In genomic region chr5:132272341-132273210, GRCh38 we compare ENCODE assay signal across 8 cellular contexts. TPM values are rescaled to one million over a fixed set of nuclear protein-coding genes. Genes with fewer than 3 reads are reported as not detected.
A peak's percentile ranks its signal among the peaks of the same experiment; 100 is the strongest.
DNase-seq lines count a peak whose midpoint lies in the region; ATAC-seq and TF ChIP-seq lines count a peak whose summit lies in the region.

No MANE protein-coding gene starts in this region.

- H3K36me3 ChIP-seq in hepatocyte (replicated peaks; ENCODE audit: insufficient read depth, low read depth) = no peaks in the 10 kb centered on the region

- no peak overlapping the region for H2AFZ ChIP-seq in hepatocyte

- no peak overlapping the region for H3K4me3 ChIP-seq in hepatocyte

- WGBS in hepatocyte (ENCODE audit: low lambda C conversion rate, missing lambda C conversion rate) = 65% methylated on average over 37 of the region's 37 CpGs

- H3K27ac ChIP-seq in hepatocyte = no peak overlapping the region

- H3K9me3 ChIP-seq in hepatocyte (ENCODE audit: low read depth) = no peaks in the 10 kb centered on the region

- H3K4me2 ChIP-seq in hepatocyte = no peak overlapping the region

- TF ChIP-seq CTCF in hepatocyte (IDR thresholded peaks at IDR 0.05; ENCODE audit: poor library complexity) = peak; percentile 81

- ATAC-seq in HG02759 (IDR thresholded peaks at IDR 0.05; ENCODE audit: unreplicated experiment) (no peak), HG03521 (IDR thresholded peaks at IDR 0.05; ENCODE audit: unreplicated experiment) (no peak)

- no peaks in the 10 kb centered on the region for H3K79me2 ChIP-seq in hepatocyte

- peaks cover 8% of the 10 kb centered on the region for H3K4me1 ChIP-seq in hepatocyte (ENCODE audit: insufficient read depth)

- H3K27me3 ChIP-seq in hepatocyte = no peaks in the 10 kb centered on the region

- H4K20me1 ChIP-seq in hepatocyte (ENCODE audit: insufficient read depth, poor library complexity, severe bottlenecking) = no peaks in the 10 kb centered on the region

- no peaks in the 10 kb centered on the region for H3K9me2 ChIP-seq in hepatocyte (replicated peaks; ENCODE audit: insufficient read depth)

- DNase-seq in D341Med (ENCODE audit: low spot score) (peak; percentile 75), LHCN-M2 (ENCODE audit: low read depth) (peak; percentile 51), T follicular helper cell (ENCODE audit: low read depth) (peak; percentile 33), hepatocyte (ENCODE audit: low spot score) (peak; percentile 69)
- peak; percentile 55 for DNase-seq in activated naive CD8-positive, alpha-beta T cell treated with anti-CD3 and anti-CD28 coated beads, Interleukin-2, amount 50 U/mL, for 16 hours (ENCODE audit: low read depth, low spot score)
- peak; percentile 34 to 58 for DNase-seq in stimulated activated CD4-positive, alpha-beta T cell treated with anti-CD3 and anti-CD28 coated beads, Interleukin-15, amount 100 ng/mL, for 1 hour (ENCODE audit: low read depth in 1 of 2, low spot score in 1 of 2)

RNA-seq across cellular contexts. Expression of gene PDLIM4, which starts 15.1 kb away (rescaled TPM):
- total RNA-seq in LHCN-M2 (2014; rRNA removed) (149 and 153 TPM in 2 replicates), hepatocyte (7.3 and 16.4 TPM in 2 replicates)
- polyA plus RNA-seq in LHCN-M2 (2012) = 202 TPM
- polyA plus RNA-seq in hepatocyte = 102 and 125 TPM in 2 replicates

RNA-seq across cellular contexts. Expression of gene SLC22A4, which starts 21.6 kb away (rescaled TPM):
- 5.6 and 8.3 TPM in 2 replicates for total RNA-seq in LHCN-M2 (2014; rRNA removed)
- polyA plus RNA-seq in LHCN-M2 (2012) = 7.8 TPM
- total RNA-seq in hepatocyte = 1.4 and 2.5 TPM in 2 replicates
- 3.3 and 4.9 TPM in 2 replicates for polyA plus RNA-seq in hepatocyte

RNA-seq across cellular contexts. Expression of gene P4HA2, which starts 44.9 kb away (rescaled TPM):
- total RNA-seq in LHCN-M2 (2014; rRNA removed) (200 and 217 TPM in 2 replicates), hepatocyte (139 and 140 TPM in 2 replicates)
- 300 TPM for polyA plus RNA-seq in LHCN-M2 (2012)
- 217 and 246 TPM in 2 replicates for polyA plus RNA-seq in hepatocyte
